ENCODE assay signal across 14 cellular contexts in the genomic region with DNA sequence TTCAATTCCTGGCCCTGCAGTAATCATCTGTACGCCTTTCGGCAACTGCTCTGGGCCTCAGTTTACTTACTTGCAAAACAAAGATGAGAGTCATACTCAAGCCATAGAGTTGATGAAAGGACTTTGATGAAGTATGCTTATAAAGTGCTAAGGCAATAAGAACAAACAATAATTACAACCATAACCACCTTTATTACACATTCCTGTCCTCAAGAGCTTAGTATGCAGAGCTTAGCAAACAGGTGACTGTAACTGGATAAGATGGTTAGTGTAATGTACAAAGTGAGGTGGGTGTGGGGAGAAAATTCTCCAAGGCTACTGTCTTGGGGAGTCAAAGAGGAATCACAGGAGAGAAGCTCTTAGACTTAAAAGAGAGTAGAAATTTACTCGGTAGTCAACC.
A peak's percentile ranks its signal among the peaks of the same experiment; 100 is the strongest.
DNase-seq lines count a peak whose midpoint lies in the region; ATAC-seq and TF ChIP-seq lines count a peak whose summit lies in the region.
"Had no signal": no experiment of that assay in that cellular context is flagged by ENCODE, and none has a peak within 500 bp of the region (broad histone marks: within the 10 kb centered on the region; RNA-seq: fewer than 3 reads in every experiment).

No MANE protein-coding gene starts in this region.

- no peaks in the 10 kb centered on the region for H3K27me3 ChIP-seq in CD4-positive, CD25-positive, alpha-beta regulatory T cell (ENCODE audit: control insufficient read depth, insufficient read depth, low read length)
- H3K27me3 ChIP-seq: BLaER1, SJCRH30 had no signal

- peak overlapping the region in 2 of 3 donors; percentile 31 to 97 for H3K27ac Mint-ChIP-seq in CD4-positive, CD25-positive, alpha-beta regulatory T cell
- H3K27ac Mint-ChIP-seq in activated naive CD8-positive, alpha-beta T cell treated with anti-CD3 and anti-CD28 coated beads, Interleukin-2, amount 50 U/mL, for 24 hours: peak overlapping the region; percentile 88

- intact Hi-C loops in mucosa of descending colon (cut with DNase I, micrococcal nuclease): no loop called here

- H3K27ac ChIP-seq in 22Rv1: peak overlapping the region; percentile 85; the same call in 1 of the 2 replicates
- no peak overlapping the region for H3K27ac ChIP-seq in CD4-positive, CD25-positive, alpha-beta regulatory T cell (ENCODE audit: insufficient read depth, low read length, poor library complexity, severe bottlenecking)
- H3K27ac ChIP-seq: BLaER1, SJCRH30 had no signal

- H3K9me3 Mint-ChIP-seq in CD4-positive, CD25-positive, alpha-beta regulatory T cell: no peaks in the 10 kb centered on the region
- no peaks in the 10 kb centered on the region for H3K9me3 Mint-ChIP-seq in activated naive CD8-positive, alpha-beta T cell treated with anti-CD3 and anti-CD28 coated beads, Interleukin-2, amount 50 U/mL, for 24 hours

- H3K9me3 ChIP-seq in CD4-positive, CD25-positive, alpha-beta regulatory T cell (ENCODE audit: control insufficient read depth in 2 of 2, low read length in 2 of 2): no peaks in the 10 kb centered on the region
- H3K9me3 ChIP-seq in mucosa of descending colon: no peaks in the 10 kb centered on the region
- H3K9me3 ChIP-seq: BLaER1, SJCRH30 had no signal

- no peak for DNase-seq in CD4-positive, CD25-positive, alpha-beta regulatory T cell
- DNase-seq in activated naive CD8-positive, alpha-beta T cell treated with anti-CD3 and anti-CD28 coated beads, Interleukin-2, amount 50 U/mL, for 24 hours: no peak
- no peak for DNase-seq in mucosa of descending colon
- no peak for DNase-seq in stimulated activated naive CD4-positive, alpha-beta T cell treated with Interleukin-2 at 50 U/mL for 16 hours (lab: John Stamatoyannopoulos, UW)
- DNase-seq in activated CD4-positive, CD25-positive, alpha-beta regulatory T cell (lab: John Stamatoyannopoulos, UW): no peak
- no peak for DNase-seq in mesenteric fat pad (ENCODE audit: low spot score)
- DNase-seq: activated CD4-positive, alpha-beta T cell treated with anti-CD3 and anti-CD28 coated beads, Interleukin-2, amount 50 U/mL, for 1 hour; amygdala; DMS79; HCEC 1CT; NCI-H187 had no signal

- no peak overlapping the region for H3K4me3 ChIP-seq in CD4-positive, CD25-positive, alpha-beta regulatory T cell (ENCODE audit: low read depth, low read length)
- no peak overlapping the region for H3K4me3 ChIP-seq in mucosa of descending colon
- H3K4me3 ChIP-seq: BLaER1, SJCRH30 had no signal

- no peaks in the 10 kb centered on the region for H3K27me3 Mint-ChIP-seq in CD4-positive, CD25-positive, alpha-beta regulatory T cell
- H3K27me3 Mint-ChIP-seq in activated naive CD8-positive, alpha-beta T cell treated with anti-CD3 and anti-CD28 coated beads, Interleukin-2, amount 50 U/mL, for 24 hours: no peaks in the 10 kb centered on the region

- peaks cover 53% of the 10 kb centered on the region for H3K4me1 ChIP-seq in CD4-positive, CD25-positive, alpha-beta regulatory T cell (ENCODE audit: control insufficient read depth, insufficient read depth, low read length, poor library complexity, severe bottlenecking)
- H3K4me1 ChIP-seq in mucosa of descending colon (ENCODE audit: low read depth): peaks cover 57% of the 10 kb centered on the region

- H3K4me3 Mint-ChIP-seq in CD4-positive, CD25-positive, alpha-beta regulatory T cell: peak overlapping the region in 3 of 4 donors; percentile 91 to 98 (median 94)
- H3K4me3 Mint-ChIP-seq in activated naive CD8-positive, alpha-beta T cell treated with anti-CD3 and anti-CD28 coated beads, Interleukin-2, amount 50 U/mL, for 24 hours: peak overlapping the region; percentile 83

- peaks cover 19% of the 10 kb centered on the region for H3K36me3 ChIP-seq in CD4-positive, CD25-positive, alpha-beta regulatory T cell (ENCODE audit: control insufficient read depth, insufficient read depth, low read length)
- H3K36me3 ChIP-seq in mucosa of descending colon (ENCODE audit: low read depth): no peaks in the 10 kb centered on the region
- H3K36me3 ChIP-seq: BLaER1, SJCRH30 had no signal

- H3K4me1 Mint-ChIP-seq in CD4-positive, CD25-positive, alpha-beta regulatory T cell: peaks cover 29 to 98% (median 80%) of the 10 kb centered on the region in 4 donors
- H3K4me1 Mint-ChIP-seq in activated naive CD8-positive, alpha-beta T cell treated with anti-CD3 and anti-CD28 coated beads, Interleukin-2, amount 50 U/mL, for 24 hours: peaks cover 94% of the 10 kb centered on the region

- peaks cover 25% of the 10 kb centered on the region for H3K36me3 Mint-ChIP-seq in CD4-positive, CD25-positive, alpha-beta regulatory T cell
- no peaks in the 10 kb centered on the region for H3K36me3 Mint-ChIP-seq in activated naive CD8-positive, alpha-beta T cell treated with anti-CD3 and anti-CD28 coated beads, Interleukin-2, amount 50 U/mL, for 24 hours (ENCODE audit: low read depth)

- TF ChIP-seq CTCF in 22Rv1 (IDR thresholded peaks at IDR 0.05) (no peak), mucosa of descending colon (IDR thresholded peaks at IDR 0.05) (no peak)

- no peak for ATAC-seq in CD4-positive, CD25-positive, alpha-beta regulatory T cell (ENCODE audit: low read depth in 2 of 2)
- no peak for ATAC-seq in activated naive CD8-positive, alpha-beta T cell treated with anti-CD3 and anti-CD28 coated beads, Interleukin-2, amount 50 U/mL, for 24 hours
- ATAC-seq in mucosa of descending colon: peak; percentile 61
